10 cellular contexts compared by ENCODE assay signal in the genomic region with DNA sequence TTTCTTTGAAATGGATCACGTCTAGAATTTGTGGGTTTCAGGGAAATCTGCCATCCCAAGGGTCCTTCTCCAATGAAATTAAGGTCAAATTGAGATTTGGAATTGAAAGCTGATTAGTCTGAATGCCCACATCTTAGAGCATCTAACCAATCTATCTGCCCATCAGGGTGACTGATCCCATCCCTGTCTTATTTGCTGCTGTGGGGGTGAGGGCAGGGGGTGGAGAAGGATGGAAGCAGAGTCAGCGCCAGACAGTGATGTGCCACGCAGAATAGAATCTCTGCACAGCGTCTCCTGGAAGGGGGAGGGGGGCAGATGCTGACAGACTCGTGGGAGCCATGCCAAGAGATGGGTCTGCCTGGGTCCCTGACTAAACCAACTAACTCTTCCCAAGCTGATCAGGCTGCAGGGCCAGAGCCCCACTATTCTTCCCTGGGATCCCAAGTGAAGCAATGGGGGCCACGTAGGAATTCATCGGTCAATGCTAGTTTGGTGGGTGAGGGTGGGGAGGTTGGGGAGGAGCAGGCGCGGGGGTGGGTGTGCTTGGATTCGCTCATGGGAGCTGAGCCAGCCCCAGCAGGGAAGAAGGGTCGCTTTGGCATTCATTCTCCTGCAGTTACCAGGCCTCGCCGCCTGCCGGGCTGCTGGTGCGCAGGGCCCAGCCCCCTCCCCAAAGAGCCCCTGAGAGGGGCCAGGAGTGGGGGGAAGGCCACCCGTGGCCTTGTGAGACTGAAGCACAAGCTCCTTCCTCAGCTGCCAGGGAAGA. TPM values are rescaled to one million over a fixed set of nuclear protein-coding genes. Genes with fewer than 3 reads are reported as not detected.
DNase-seq lines count a peak whose midpoint lies in the region; ATAC-seq and TF ChIP-seq lines count a peak whose summit lies in the region.
"Had no signal": no experiment of that assay in that cellular context is flagged by ENCODE, and none has a peak within 500 bp of the region (broad histone marks: within the 10 kb centered on the region; RNA-seq: fewer than 3 reads in every experiment).

No MANE protein-coding gene starts in this region.

- TF ChIP-seq RAD21 in Ishikawa (IDR thresholded peaks at IDR 0.05; ENCODE audit: low read depth), result no peak

- H3K9me3 Mint-ChIP-seq in activated naive CD4-positive, alpha-beta T cell treated with anti-CD3 and anti-CD28 coated beads, Interleukin-2, amount 50 U/mL, for 72 hours, result no peaks in the 10 kb centered on the region

- H3K4me1 ChIP-seq in OCI-LY7 (ENCODE audit: insufficient read depth, low read length, poor library complexity, severe bottlenecking) (peaks cover 34% of the 10 kb centered on the region), fibroblast of lung (ENCODE audit: control insufficient read depth, extremely low read depth, insufficient read depth, low read length) (peaks cover 9% of the 10 kb centered on the region), skeletal muscle tissue (ENCODE audit: control insufficient read depth in 3 of 3, insufficient read depth in 3 of 3, low read length in 3 of 3) (peaks cover 3 to 10% (median 6%) of the 10 kb centered on the region in 3 donors)

- H3K36me3 ChIP-seq in OCI-LY7 (ENCODE audit: insufficient read depth, low read length) (no peaks in the 10 kb centered on the region), fibroblast of lung (ENCODE audit: control insufficient read depth, insufficient read depth, low read length) (no peaks in the 10 kb centered on the region), skeletal muscle tissue (ENCODE audit: control insufficient read depth in 3 of 3, insufficient read depth in 3 of 3, low read length in 3 of 3) (no peaks in the 10 kb centered on the region)

- CTCF ChIA-PET in OCI-LY7 (lab: Charles Lee; ENCODE audit: unreplicated experiment), result no interaction called here

- H3K9me3 ChIP-seq in OCI-LY7 (ENCODE audit: low read length) (no peaks in the 10 kb centered on the region), fibroblast of lung (ENCODE audit: control insufficient read depth, insufficient read depth, low read depth, low read length) (no peaks in the 10 kb centered on the region), skeletal muscle tissue (ENCODE audit: control insufficient read depth in 3 of 3, low read length in 3 of 3) (no peaks in the 10 kb centered on the region)

- BruUV-seq in OCI-LY7 (replicated peaks; lab: Mats Ljungman, UMichigan), result no TSS peak

- no peaks in the 10 kb centered on the region for H3K27me3 ChIP-seq in fibroblast of lung (ENCODE audit: control insufficient read depth, insufficient read depth, low read length)
- peaks cover 0 to 5% (median 3%) of the 10 kb centered on the region in 3 donors for H3K27me3 ChIP-seq in skeletal muscle tissue (ENCODE audit: control insufficient read depth in 3 of 3, insufficient read depth in 3 of 3, low read length in 3 of 3)

- no peak overlapping the region for H3K27ac Mint-ChIP-seq in activated naive CD4-positive, alpha-beta T cell treated with anti-CD3 and anti-CD28 coated beads, Interleukin-2, amount 50 U/mL, for 72 hours

- H3K4me2 ChIP-seq in OCI-LY7 (ENCODE audit: low read length) (peak overlapping the region; percentile 54), fibroblast of lung (ENCODE audit: extremely low read depth, insufficient read depth, low read length) (peak overlapping the region; percentile 1)

- DNase-seq in OCI-LY7 (ENCODE audit: low spot score) (no peak), fibroblast of lung (ENCODE audit: low read depth in 2 of 2) (peak in 1 of 2 donors; percentile 30), SKM-1 treated with dmso at 0.1 percent for 144 hours (lab: John Stamatoyannopoulos, UW; ENCODE audit: unreplicated experiment) (no peak), GDM1 (lab: John Stamatoyannopoulos, UW) (no peak)
- no peak for DNase-seq in activated naive CD4-positive, alpha-beta T cell treated with Interleukin-2 at 50 U/mL for 16 hours
- no peak for DNase-seq in activated naive CD4-positive, alpha-beta T cell treated with anti-CD3 and anti-CD28 coated beads, Interleukin-2, amount 50 U/mL, for 72 hours (ENCODE audit: low spot score in 2 of 2)
- DNase-seq: activated CD4-positive, alpha-beta T cell treated with anti-CD3 and anti-CD28 coated beads, Interleukin-2, amount 50 U/mL, for 48 hours; erythroblast had no signal

- H3K79me2 ChIP-seq in OCI-LY7 (ENCODE audit: insufficient read depth, low read depth, low read length) (no peaks in the 10 kb centered on the region), fibroblast of lung (ENCODE audit: control insufficient read depth, insufficient read depth, low read length) (no peaks in the 10 kb centered on the region)

- H3K4me3 ChIP-seq in OCI-LY7 (ENCODE audit: low read depth, low read length, poor library complexity, severe bottlenecking), result no peak overlapping the region
- no peak overlapping the region for H3K4me3 ChIP-seq in fibroblast of lung (replicated peaks in 1 of 4; ENCODE audit: control extremely low read depth in 1 of 4, insufficient read depth in 1 of 4, low read depth in 3 of 4, low read length in 4 of 4)
- H3K4me3 ChIP-seq in skeletal muscle tissue (ENCODE audit: low read length in 3 of 3), result no peak overlapping the region

- H3K27ac ChIP-seq in OCI-LY7 (ENCODE audit: low read depth, low read length, poor library complexity, severe bottlenecking) (no peak overlapping the region), fibroblast of lung (ENCODE audit: insufficient read depth, low read length) (peak overlapping the region; percentile 85), skeletal muscle tissue (ENCODE audit: low read depth, low read length) (peak overlapping the region; percentile 50)

- POLR2A ChIA-PET in OCI-LY7 (lab: Charles Lee), result interaction anchor here (1.2 kb wide), 1 partner anchor 14 kb away, joined by 4 read pairs; no protein-coding TSS in a partner anchor

- no peaks in the 10 kb centered on the region for H3K36me3 Mint-ChIP-seq in activated naive CD4-positive, alpha-beta T cell treated with anti-CD3 and anti-CD28 coated beads, Interleukin-2, amount 50 U/mL, for 72 hours

- TF ChIP-seq CTCF in OCI-LY7 (conservative IDR thresholded peaks at IDR 0.05; ENCODE audit: low read length), result no peak
- TF ChIP-seq CTCF in fibroblast of lung (conservative IDR thresholded peaks at IDR 0.05 in 1 of 2, IDR thresholded peaks at IDR 0.05 in 1 of 2; ENCODE audit: low read depth in 1 of 2, low read length in 2 of 2), result no peak

- H2AFZ ChIP-seq in OCI-LY7 (ENCODE audit: low read length), result peak overlapping the region; percentile 97
- H2AFZ ChIP-seq in fibroblast of lung (ENCODE audit: low read length), result peak overlapping the region; percentile 100

- intact Hi-C loops in OCI-LY7 (cut with micrococcal nuclease; ENCODE audit: unreplicated experiment), result no loop called here

- no peak for TF ChIP-seq EP300 in Ishikawa (IDR thresholded peaks at IDR 0.05; ENCODE audit: borderline replicate concordance)

- H3K9ac ChIP-seq in fibroblast of lung (ENCODE audit: insufficient read depth, low read length), result no peak overlapping the region
- no peak overlapping the region for H3K9ac ChIP-seq in skeletal muscle tissue (ENCODE audit: low read depth in 1 of 3, low read length in 3 of 3)

- ATAC-seq in activated naive CD4-positive, alpha-beta T cell treated with anti-CD3 and anti-CD28 coated beads, Interleukin-2, amount 50 U/mL, for 72 hours, result no peak

- no peaks in the 10 kb centered on the region for H3K9me2 ChIP-seq in OCI-LY7 (ENCODE audit: insufficient read depth, low read length)

- H4K20me1 ChIP-seq in OCI-LY7 (ENCODE audit: insufficient read depth, low read length) (no peaks in the 10 kb centered on the region), fibroblast of lung (ENCODE audit: control insufficient read depth, extremely low read depth, insufficient read depth, low read length) (no peaks in the 10 kb centered on the region)

TF ChIP-seq in Ishikawa, 13 proteins besides CTCF, POLR2A, EP300 and RAD21 (continues in another document):
- TF ChIP-seq, protein P1, sequence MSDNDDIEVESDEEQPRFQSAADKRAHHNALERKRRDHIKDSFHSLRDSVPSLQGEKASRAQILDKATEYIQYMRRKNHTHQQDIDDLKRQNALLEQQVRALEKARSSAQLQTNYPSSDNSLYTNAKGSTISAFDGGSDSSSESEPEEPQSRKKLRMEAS (IDR thresholded peaks at IDR 0.05), result no peak
- 0 out of 2 replicates have a peak, but pooled peaks have one; percentile 0 for TF ChIP-seq TAF1 (IDR thresholded peaks at IDR 0.05; ENCODE audit: low read depth)
- 0 out of 2 replicates have a peak, but pooled peaks have one; percentile 7 for TF ChIP-seq ZBTB7A (IDR thresholded peaks at IDR 0.05; ENCODE audit: low read depth)

RNA-seq across cellular contexts. Expression of a gene that starts 32.2 kb away (rescaled TPM):
- total RNA-seq in OCI-LY7 (2014; rRNA removed; shearing (Covaris generic)), result 241 and 312 TPM in 2 replicates
- total RNA-seq in OCI-LY7 (2022) (254 and 256 TPM in 2 replicates), fibroblast of lung (72.2 and 118 TPM in 2 replicates), skeletal muscle tissue (59.0 TPM)
- polyA plus RNA-seq in fibroblast of lung, result 57.1 and 58.1 TPM in 2 replicates
- polyA plus RNA-seq in fibroblast of lung (2012), result 76.4 and 78.4 TPM in 2 replicates
- polyA minus RNA-seq in fibroblast of lung (ENCODE audit: low replicate concordance), result 22.1 and 73.3 TPM in 2 replicates
- 100 to 1,000 TPM; 185 to 221 TPM for total RNA-seq in activated naive CD4-positive, alpha-beta T cell treated with anti-CD3 and anti-CD28 coated beads, Interleukin-2, amount 50 U/mL, for 72 hours

RNA-seq across cellular contexts. Expression of a gene that starts 34.5 kb away (rescaled TPM):
- 1.2 TPM in 1 of 2 replicates, not detected in the other for total RNA-seq in OCI-LY7 (2014; rRNA removed; shearing (Covaris generic))
- total RNA-seq in OCI-LY7 (2022) (1.4 and 1.7 TPM in 2 replicates), fibroblast of lung (49.8 and 63.1 TPM in 2 replicates), skeletal muscle tissue (39.7 TPM)
- 97.9 and 104 TPM in 2 replicates for polyA plus RNA-seq in fibroblast of lung
- 130 and 148 TPM in 2 replicates for polyA plus RNA-seq in fibroblast of lung (2012)
- 61.9 and 91.5 TPM in 2 replicates for polyA minus RNA-seq in fibroblast of lung (ENCODE audit: low replicate concordance)
- 1 to 10 TPM; 1.3 to 3.6 TPM for total RNA-seq in activated naive CD4-positive, alpha-beta T cell treated with anti-CD3 and anti-CD28 coated beads, Interleukin-2, amount 50 U/mL, for 72 hours

RNA-seq across cellular contexts. Expression of a gene that starts 45.1 kb away (rescaled TPM):
- total RNA-seq in OCI-LY7 (2014; rRNA removed; shearing (Covaris generic)), result 42.3 and 60.1 TPM in 2 replicates
- total RNA-seq in OCI-LY7 (2022) (106 and 124 TPM in 2 replicates), fibroblast of lung (90.4 and 162 TPM in 2 replicates), skeletal muscle tissue (93.4 TPM)
- polyA plus RNA-seq in fibroblast of lung, result 170 and 200 TPM in 2 replicates
- 119 and 162 TPM in 2 replicates for polyA plus RNA-seq in fibroblast of lung (2012)
- 172 and 227 TPM in 2 replicates for polyA minus RNA-seq in fibroblast of lung (ENCODE audit: low replicate concordance)
- total RNA-seq in activated naive CD4-positive, alpha-beta T cell treated with anti-CD3 and anti-CD28 coated beads, Interleukin-2, amount 50 U/mL, for 72 hours, result 10 to 100 TPM; 81.9 to 92.5 TPM

RNA-seq across cellular contexts. Expression of a gene that starts 45.4 kb away (rescaled TPM):
- not detected in 2 replicates for total RNA-seq in OCI-LY7 (2014; rRNA removed; shearing (Covaris generic))
- total RNA-seq in OCI-LY7 (2022), result not detected in 2 replicates
- total RNA-seq in fibroblast of lung, result not detected in 2 replicates
- polyA plus RNA-seq in fibroblast of lung, result not detected in 2 replicates
- 0.07 TPM in 1 of 2 replicates, not detected in the other for polyA plus RNA-seq in fibroblast of lung (2012)
- polyA minus RNA-seq in fibroblast of lung (ENCODE audit: low replicate concordance), result not detected in 2 replicates
- not detected for total RNA-seq in skeletal muscle tissue
- total RNA-seq in activated naive CD4-positive, alpha-beta T cell treated with anti-CD3 and anti-CD28 coated beads, Interleukin-2, amount 50 U/mL, for 72 hours, result not detected
